Comparison of ENCODE assay signal across 8 cellular contexts in genomic region chr13:73708393-73708985, GRCh38.
A peak's percentile ranks its signal among the peaks of the same experiment; 100 is the strongest.
DNase-seq lines count a peak whose midpoint lies in the region; ATAC-seq and TF ChIP-seq lines count a peak whose summit lies in the region.

No MANE protein-coding gene starts in this region.

- H3K27me3 Mint-ChIP-seq in H9 (ENCODE audit: low read depth) = no peaks in the 10 kb centered on the region

- H3K18ac ChIP-seq in H9 (ENCODE audit: insufficient read length, low read depth, low read length) = no peak overlapping the region

- no peak overlapping the region for H3K56ac ChIP-seq in H9 (ENCODE audit: insufficient read length, low read depth, low read length)

- no peak overlapping the region for H2BK120ac ChIP-seq in H9 (ENCODE audit: low read depth, low read length, poor library complexity, severe bottlenecking)

- H3K4me1 Mint-ChIP-seq in H9 = peaks cover 10 to 13% of the 10 kb centered on the region in 2 experiments

- H3K4me3 ChIP-seq in RWPE2 (ENCODE audit: severe bottlenecking) = no peak overlapping the region
- no peak overlapping the region for H3K4me3 ChIP-seq in ascending aorta
- H3K4me3 ChIP-seq in hepatocyte = no peak overlapping the region

- H3K27ac ChIP-seq in H9 (ENCODE audit: insufficient read length, low read depth, low read length) (no peak overlapping the region), RWPE2 (ENCODE audit: poor library complexity, severe bottlenecking) (peak overlapping the region; percentile 28), ascending aorta (no peak overlapping the region), hepatocyte (no peak overlapping the region)

- no CpG with 5 or more reads among the region's 1 CpG for WGBS in H9 (ENCODE audit: extremely low coverage, insufficient read length, low lambda C conversion rate)
- 0% methylated on average over 1 of the region's 1 CpG for WGBS in hepatocyte (ENCODE audit: low lambda C conversion rate, missing lambda C conversion rate)

- DNase-seq in activated T-cell treated with anti-CD3 and anti-CD28 coated beads for 1 hour (ENCODE audit: low read depth) (peak; percentile 37), H9 (no peak), RWPE2 (ENCODE audit: low spot score) (no peak), ascending aorta (ENCODE audit: low spot score in 2 of 2) (no peak), hepatocyte (ENCODE audit: low spot score) (peak; percentile 80), smooth muscle cell of the brain vasculature (ENCODE audit: low read depth, low spot score) (peak; percentile 39)
- no peak for DNase-seq in activated T-cell treated with anti-CD3 and anti-CD28 coated beads, Interleukin-2, amount 50 U/mL, for 1 hour

- H3K23ac ChIP-seq in H9 (ENCODE audit: insufficient read length, low read depth, low read length) = no peak overlapping the region

- no peaks in the 10 kb centered on the region for H3K4me1 ChIP-seq in H9 (ENCODE audit: insufficient read depth, low read length)
- H3K4me1 ChIP-seq in RWPE2 (ENCODE audit: insufficient read depth, poor library complexity, severe bottlenecking) = peaks cover 10% of the 10 kb centered on the region
- H3K4me1 ChIP-seq in ascending aorta = no peaks in the 10 kb centered on the region
- no peaks in the 10 kb centered on the region for H3K4me1 ChIP-seq in hepatocyte (ENCODE audit: insufficient read depth)

- intact Hi-C loops in ascending aorta (cut with DNase I) = loop anchor here (10.0 kb wide), 1 partner anchor 894 kb away; no protein-coding TSS in a partner anchor

- H3T11ph ChIP-seq in H9 (ENCODE audit: low read length) = no peak overlapping the region

- H3K23me2 ChIP-seq in H9 (ENCODE audit: insufficient read length, low read depth, low read length, poor library complexity, severe bottlenecking) = no peaks in the 10 kb centered on the region

- H3K27me3 ChIP-seq in H9 (ENCODE audit: insufficient read depth, low read length) (no peaks in the 10 kb centered on the region), RWPE2 (ENCODE audit: insufficient read depth, poor library complexity, severe bottlenecking) (no peaks in the 10 kb centered on the region), ascending aorta (no peaks in the 10 kb centered on the region), hepatocyte (no peaks in the 10 kb centered on the region)

- TF ChIP-seq CTCF in H9 (conservative IDR thresholded peaks at IDR 0.05) (peak; percentile 95), LNCAP (IDR thresholded peaks at IDR 0.05) (peak; percentile 45), RWPE2 (IDR thresholded peaks at IDR 0.05; ENCODE audit: poor library complexity, severe bottlenecking) (peak; percentile 91), ascending aorta (IDR thresholded peaks at IDR 0.05) (peak; percentile 36 to 78 (median 47)), hepatocyte (IDR thresholded peaks at IDR 0.05; ENCODE audit: poor library complexity) (peak; percentile 92)

- H2BK20ac ChIP-seq in H9 (ENCODE audit: low read depth, low read length, poor library complexity, severe bottlenecking) = no peak overlapping the region

- H3K14ac ChIP-seq in H9 (ENCODE audit: insufficient read depth, low read length) = no peak overlapping the region

- no peak overlapping the region for H3K4me2 ChIP-seq in H9 (ENCODE audit: insufficient read depth, insufficient read length, low read length)
- H3K4me2 ChIP-seq in hepatocyte = no peak overlapping the region

- H2BK15ac ChIP-seq in H9 (ENCODE audit: low read depth, low read length) = no peak overlapping the region

- no peaks in the 10 kb centered on the region for H3K9me2 ChIP-seq in hepatocyte (replicated peaks; ENCODE audit: insufficient read depth)

- H3K79me1 ChIP-seq in H9 (ENCODE audit: insufficient read depth, low read depth, low read length, poor library complexity, severe bottlenecking) = no peaks in the 10 kb centered on the region

- H4K20me1 ChIP-seq in H9 (ENCODE audit: control insufficient read depth, insufficient read depth, insufficient read length) (no peaks in the 10 kb centered on the region), hepatocyte (ENCODE audit: insufficient read depth, poor library complexity, severe bottlenecking) (no peaks in the 10 kb centered on the region)

- no peaks in the 10 kb centered on the region for H3K79me2 ChIP-seq in H9 (ENCODE audit: insufficient read depth, low read length)
- no peaks in the 10 kb centered on the region for H3K79me2 ChIP-seq in hepatocyte

- H3K4ac ChIP-seq in H9 (ENCODE audit: low read depth, low read length) = no peak overlapping the region

- no peak overlapping the region for H3K27ac Mint-ChIP-seq in H9

- no peak overlapping the region for H4K5ac ChIP-seq in H9 (ENCODE audit: insufficient read length, low read depth, low read length)

- no peak overlapping the region for H4K91ac ChIP-seq in H9 (ENCODE audit: insufficient read length, low read depth, low read length)

- no peaks in the 10 kb centered on the region for H3K9me3 Mint-ChIP-seq in H9

- no peak overlapping the region for H4K8ac ChIP-seq in H9 (replicated peaks; ENCODE audit: insufficient read length, low read depth, low read length)

- ATAC-seq in RWPE2 (ENCODE audit: low read depth) = peak; percentile 84

- no peak overlapping the region for H2AK5ac ChIP-seq in H9 (ENCODE audit: insufficient read length, low read length)

- H3K9me3 ChIP-seq in H9 (ENCODE audit: control insufficient read depth, low read depth, low read length) = no peaks in the 10 kb centered on the region
- no peaks in the 10 kb centered on the region for H3K9me3 ChIP-seq in RWPE2 (ENCODE audit: severe bottlenecking)
- H3K9me3 ChIP-seq in ascending aorta = no peaks in the 10 kb centered on the region
- H3K9me3 ChIP-seq in hepatocyte (ENCODE audit: low read depth) = no peaks in the 10 kb centered on the region

- peaks cover 2 to 8% (median 4%) of the 10 kb centered on the region in 3 experiments; a peak in 4 of 7 replicates for H3K36me3 Mint-ChIP-seq in H9 (ENCODE audit: insufficient read depth in 1 of 3, low read depth in 3 of 3)

- no peak overlapping the region for H3K9ac ChIP-seq in H9 (ENCODE audit: extremely low read depth, insufficient read length, low read length)

- H2AFZ ChIP-seq in H9 (ENCODE audit: low read length) (no peak overlapping the region), hepatocyte (no peak overlapping the region)

- no peak overlapping the region for H2BK5ac ChIP-seq in H9 (ENCODE audit: insufficient read length, low read length)

- H2BK12ac ChIP-seq in H9 (ENCODE audit: insufficient read length, low read depth, low read length) = no peak overlapping the region

- H3K4me3 Mint-ChIP-seq in H9 = no peak overlapping the region

- peaks cover 7% of the 10 kb centered on the region; the same call in 1 of the 2 replicates for H3K36me3 ChIP-seq in RWPE2 (ENCODE audit: low read depth)
- H3K36me3 ChIP-seq in ascending aorta = peaks cover 0 to 15% of the 10 kb centered on the region in 2 donors
- H3K36me3 ChIP-seq in hepatocyte (replicated peaks; ENCODE audit: insufficient read depth, low read depth) = no peaks in the 10 kb centered on the region

Comparison
In these comparisons a context has a peak if more than half of its experiments do, and no peak if none do; other contexts are left out.
1. DNase-seq: peak in activated T-cell treated with anti-CD3 and anti-CD28 coated beads for 1 hour (single experiment), hepatocyte (single experiment) and smooth muscle cell of the brain vasculature (single experiment); none in activated T-cell treated with anti-CD3 and anti-CD28 coated beads, Interleukin-2, amount 50 U/mL, for 1 hour (single experiment), H9 (single experiment), RWPE2 (single experiment) and ascending aorta (0 of 2).
2. CTCF ChIP-seq: peak in every context shown above with its lines; median percentile 95 in H9; 92 in hepatocyte; 91 in RWPE2; 47 in ascending aorta; 45 in LNCAP.